26 cellular contexts compared by ENCODE assay signal in the genomic region with DNA sequence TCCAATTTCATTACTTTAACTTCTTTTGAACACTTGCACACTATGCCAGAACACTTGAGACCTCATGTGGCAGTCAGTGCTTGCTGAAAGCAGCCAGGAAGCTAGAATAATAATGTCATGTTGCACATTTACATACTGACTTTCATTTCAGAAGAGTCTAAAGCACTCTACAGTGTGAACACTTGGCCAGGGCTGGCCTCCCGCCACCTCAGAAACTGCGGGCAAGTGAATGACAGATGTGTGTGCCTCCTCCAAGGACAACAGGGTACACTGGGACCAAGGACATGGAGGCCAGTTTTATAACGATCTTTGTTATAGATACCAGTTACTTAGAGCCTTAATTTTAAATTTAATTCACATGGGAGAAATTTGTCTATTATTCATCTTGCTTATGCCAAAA.
"Had no signal": no experiment of that assay in that cellular context is flagged by ENCODE, and none has a peak within 500 bp of the region (broad histone marks: within the 10 kb centered on the region; RNA-seq: fewer than 3 reads in every experiment).

No MANE protein-coding gene starts in this region.

- H3K36me3 ChIP-seq: sigmoid colon, vagina had no signal

- H3K27me3 ChIP-seq: foreskin keratinocyte, left lung, neural progenitor cell, sigmoid colon, testis, tibial nerve, upper lobe of right lung, vagina had no signal

- H3K9me3 Mint-ChIP-seq: natural killer cell treated with Interleukin-12 subunit alpha and Interleukin-12 subunit beta and Interleukin-15 and Interleukin-18, amount 100 ng/mL, for 72 hours had no signal

- ATAC-seq: foreskin keratinocyte; left lung; natural killer cell treated with Interleukin-12 subunit alpha and Interleukin-12 subunit beta and Interleukin-15 and Interleukin-18, amount 100 ng/mL, for 72 hours; psoas muscle; stimulated activated naive B cell treated with anti-CD40 and anti-IgM and Interleukin-4, amounts not matched to agents 10 μg/mL and 1 μg/mL and 100 μg/mL, for 72 hours; stimulated activated naive CD8-positive, alpha-beta T cell treated with anti-CD3 and anti-CD28 coated beads, Interleukin-15, amount 100 ng/mL, for 72 hours; upper lobe of right lung had no signal

- H3K27me3 Mint-ChIP-seq: stimulated activated naive B cell treated with anti-CD40 and anti-IgM and Interleukin-4, amounts not matched to agents 10 μg/mL and 1 μg/mL and 100 μg/mL, for 72 hours; stimulated activated naive CD8-positive, alpha-beta T cell treated with anti-CD3 and anti-CD28 coated beads, Interleukin-15, amount 100 ng/mL, for 72 hours had no signal

- H3K4me3 ChIP-seq: coronary artery, left lung, lung, neural progenitor cell, psoas muscle, sigmoid colon, skin epidermis, testis, tibial nerve, upper lobe of right lung, vagina had no signal

- DNase-seq: effector CD4-positive, alpha-beta T cell; endodermal cell; erythroblast; islet precursor cell; mesenchymal stem cell; midbrain; occipital lobe; psoas muscle; retina; sigmoid colon; stimulated activated CD4-positive, alpha-beta T cell treated with anti-CD3 and anti-CD28 coated beads, Interleukin-2, amount 100 ng/mL, for 24 hours; stimulated activated CD4-positive, alpha-beta T cell treated with anti-CD3 and anti-CD28 coated beads, Interleukin-4, amount 100 ng/mL, for 4 hours; stimulated activated naive B cell treated with anti-CD40 and anti-IgM and Interleukin-4, amounts not matched to agents 10 μg/mL and 1 μg/mL and 100 μg/mL, for 72 hours; stimulated activated naive CD8-positive, alpha-beta T cell treated with anti-CD3 and anti-CD28 coated beads, Interleukin-15, amount 100 ng/mL, for 72 hours; testis; upper lobe of right lung had no signal

- H3K27ac Mint-ChIP-seq: endodermal cell; natural killer cell treated with Interleukin-12 subunit alpha and Interleukin-12 subunit beta and Interleukin-15 and Interleukin-18, amount 100 ng/mL, for 72 hours; neural progenitor cell; stimulated activated naive B cell treated with anti-CD40 and anti-IgM and Interleukin-4, amounts not matched to agents 10 μg/mL and 1 μg/mL and 100 μg/mL, for 72 hours; stimulated activated naive CD8-positive, alpha-beta T cell treated with anti-CD3 and anti-CD28 coated beads, Interleukin-15, amount 100 ng/mL, for 72 hours had no signal

- H3K4me3 Mint-ChIP-seq: endodermal cell; natural killer cell treated with Interleukin-12 subunit alpha and Interleukin-12 subunit beta and Interleukin-15 and Interleukin-18, amount 100 ng/mL, for 72 hours; neural progenitor cell; stimulated activated naive B cell treated with anti-CD40 and anti-IgM and Interleukin-4, amounts not matched to agents 10 μg/mL and 1 μg/mL and 100 μg/mL, for 72 hours; stimulated activated naive CD8-positive, alpha-beta T cell treated with anti-CD3 and anti-CD28 coated beads, Interleukin-15, amount 100 ng/mL, for 72 hours had no signal

- H3K27ac ChIP-seq: coronary artery, foreskin keratinocyte, left lung, neural progenitor cell, parathyroid adenoma, psoas muscle, sigmoid colon, skin epidermis, testis, tibial nerve, upper lobe of right lung, vagina had no signal

- H3K4me1 ChIP-seq: foreskin keratinocyte, left lung, neural progenitor cell, parathyroid adenoma, psoas muscle, sigmoid colon, testis, tibial nerve, upper lobe of right lung, vagina had no signal

- H3K4me1 Mint-ChIP-seq: endodermal cell; neural progenitor cell; stimulated activated naive B cell treated with anti-CD40 and anti-IgM and Interleukin-4, amounts not matched to agents 10 μg/mL and 1 μg/mL and 100 μg/mL, for 72 hours; stimulated activated naive CD8-positive, alpha-beta T cell treated with anti-CD3 and anti-CD28 coated beads, Interleukin-15, amount 100 ng/mL, for 72 hours had no signal

- H3K9me3 ChIP-seq: psoas muscle, sigmoid colon, testis, tibial nerve, upper lobe of right lung, vagina had no signal
